ENCODE assay signal across 1 cellular context in genomic region chr5:50675385-50675784, GRCh38.
TF ChIP-seq lines count a peak whose summit lies in the region.

No MANE protein-coding gene starts in this region.

TF ChIP-seq in HepG2, 621 proteins besides CTCF, POLR2A, EP300 and RAD21:
- TF ChIP-seq ZHX1 (CRISPR knock-in tag; IDR thresholded peaks at IDR 0.05; ENCODE audit: low read depth), result no peak
- no peak for TF ChIP-seq KAT8 (CRISPR knock-in tag; IDR thresholded peaks at IDR 0.05)
- TF ChIP-seq BRD4 (CRISPR knock-in tag; IDR thresholded peaks at IDR 0.05), result no peak
- TF ChIP-seq ZNF33B (CRISPR knock-in tag; IDR thresholded peaks at IDR 0.05), result no peak
- TF ChIP-seq ZSCAN22 (CRISPR knock-in tag; IDR thresholded peaks at IDR 0.05), result no peak
- no peak for TF ChIP-seq TFE3 (CRISPR knock-in tag; IDR thresholded peaks at IDR 0.05)
- no peak for TF ChIP-seq THYN1 (CRISPR knock-in tag; IDR thresholded peaks at IDR 0.05; ENCODE audit: borderline replicate concordance, low read depth)
- no peak for TF ChIP-seq MBNL3 (CRISPR knock-in tag; conservative IDR thresholded peaks at IDR 0.05)
- no peak for TF ChIP-seq STAT5B (CRISPR knock-in tag; IDR thresholded peaks at IDR 0.05)
- no peak for TF ChIP-seq GATAD2A (CRISPR knock-in tag; IDR thresholded peaks at IDR 0.05)
- TF ChIP-seq ZNF749 (CRISPR knock-in tag; IDR thresholded peaks at IDR 0.05; ENCODE audit: borderline replicate concordance), result no peak
- TF ChIP-seq ZBTB33 (CRISPR knock-in tag; IDR thresholded peaks at IDR 0.05), result no peak
- no peak for TF ChIP-seq ZNF383 (CRISPR knock-in tag; IDR thresholded peaks at IDR 0.05; ENCODE audit: borderline replicate concordance)
